9 cellular contexts compared by ENCODE assay signal in the genomic region with DNA sequence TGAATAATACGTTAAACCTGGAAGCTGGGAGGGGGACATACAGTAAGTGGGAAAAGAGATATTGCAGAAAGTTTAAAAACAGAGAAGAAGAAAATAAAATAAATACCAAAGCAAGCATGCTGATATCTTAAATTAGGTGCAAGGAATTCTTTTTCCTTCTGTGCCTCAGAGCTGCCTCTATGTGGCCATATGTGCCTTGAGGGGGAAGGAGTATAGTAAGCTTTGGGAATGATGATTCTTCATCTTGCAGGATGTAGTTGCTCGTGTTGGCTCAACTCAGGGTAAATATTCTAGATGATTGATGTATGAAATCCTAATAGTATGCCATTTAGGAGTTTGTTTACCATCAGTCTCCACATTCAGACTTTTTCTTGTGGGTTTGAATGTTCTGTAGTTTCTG.
"Had no signal": no experiment of that assay in that cellular context is flagged by ENCODE, and none has a peak within 500 bp of the region (broad histone marks: within the 10 kb centered on the region; RNA-seq: fewer than 3 reads in every experiment).

No MANE protein-coding gene starts in this region.

- FAIRE-seq: HepG2, HTR-8/SVneo, K562 had no signal

- H3K27ac ChIP-seq: HL-60, KMS-11 had no signal

- H3K9ac ChIP-seq: KMS-11 had no signal

- ATAC-seq: HepG2, K562 had no signal

- DNase-seq: IMR-90, Karpas-422, KBM-7, KG1 had no signal

- H3K4me3 ChIP-seq: K562 had no signal
